In genomic region chr16:23803591-23804123, GRCh38 we compare ENCODE assay signal across 8 cellular contexts. TPM values are rescaled to one million over a fixed set of nuclear protein-coding genes. Genes with fewer than 3 reads are reported as not detected.
DNase-seq lines count a peak whose midpoint lies in the region; ATAC-seq and TF ChIP-seq lines count a peak whose summit lies in the region.

No MANE protein-coding gene starts in this region.

- no peak for TF ChIP-seq POLR2A in testis (IDR thresholded peaks at IDR 0.05)

- H3K23ac ChIP-seq in neuronal stem cell (ENCODE audit: low read depth, low read length, poor library complexity), result no peak overlapping the region

- DNase-seq in ELF-1 (ENCODE audit: low read depth, low spot score) (peak; percentile 56), NOMO-1 (lab: John Stamatoyannopoulos, UW; ENCODE audit: unreplicated experiment in 2 of 2) (peak; percentile 54 to 57), neuronal stem cell (ENCODE audit: low spot score) (peak; percentile 26), testis (peak; percentile 89), NCI-H187 (lab: John Stamatoyannopoulos, UW) (no peak)
- DNase-seq in activated CD8-positive, alpha-beta memory T cell treated with anti-CD3 and anti-CD28 coated beads, Interleukin-2, amount 50 U/mL, for 1 hour (ENCODE audit: extremely low read depth), result peak; percentile 48

- H3K4ac ChIP-seq in neuronal stem cell (ENCODE audit: low read length), result no peak overlapping the region

- no peak overlapping the region for H3K4me2 ChIP-seq in neuronal stem cell (ENCODE audit: insufficient read depth, low read length, poor library complexity, severe bottlenecking)

- H3K4me3 ChIP-seq in neuronal stem cell (ENCODE audit: low read length in 2 of 2) (no peak overlapping the region), testis (no peak overlapping the region)

- H3K27me3 ChIP-seq in neuronal stem cell (ENCODE audit: control insufficient read depth in 3 of 3, insufficient read depth in 3 of 3, low read depth in 1 of 3, low read length in 3 of 3), result no peaks in the 10 kb centered on the region
- no peaks in the 10 kb centered on the region for H3K27me3 ChIP-seq in testis

- no peak overlapping the region for H3K14ac ChIP-seq in neuronal stem cell (ENCODE audit: low read length)

- H3K18ac ChIP-seq in neuronal stem cell (ENCODE audit: low read length), result no peak overlapping the region

- no peak overlapping the region for H2BK120ac ChIP-seq in neuronal stem cell (ENCODE audit: low read depth, low read length)

- no peaks in the 10 kb centered on the region for H3K4me1 ChIP-seq in neuronal stem cell (ENCODE audit: control insufficient read depth in 2 of 2, insufficient read depth in 1 of 2, low read depth in 1 of 2, low read length in 2 of 2)
- H3K4me1 ChIP-seq in testis, result peaks cover 12% of the 10 kb centered on the region

- WGBS in neuronal stem cell (ENCODE audit: extremely low coverage in 2 of 2, insufficient read length in 2 of 2, insufficient replicate concordance in 1 of 2), 2 donors, result no CpG with 5 or more reads among the region's 9 CpGs
- 16 to 36% methylated on average over 9 of the region's 9 CpGs for WGBS in testis, 2 donors

- no peak overlapping the region for H3K9ac ChIP-seq in neuronal stem cell (ENCODE audit: low read depth, low read length, poor library complexity)

- no peaks in the 10 kb centered on the region for H3K79me1 ChIP-seq in neuronal stem cell (ENCODE audit: low read depth, low read length)

- H3K36me3 ChIP-seq in neuronal stem cell (replicated peaks in 1 of 2; ENCODE audit: control insufficient read depth in 2 of 2, insufficient read depth in 2 of 2, low read length in 2 of 2), result no peaks in the 10 kb centered on the region
- H3K36me3 ChIP-seq in testis (ENCODE audit: low read depth, missing control alignments), result no peaks in the 10 kb centered on the region

- no peak overlapping the region for H2BK12ac ChIP-seq in neuronal stem cell (ENCODE audit: low read length)

- no peak overlapping the region for H4K8ac ChIP-seq in neuronal stem cell (ENCODE audit: low read depth, low read length)

- intact Hi-C loops in testis (cut with DNase I; ENCODE audit: low total_unique reads), result no loop called here

- ATAC-seq in HG02588 (IDR thresholded peaks at IDR 0.05; ENCODE audit: unreplicated experiment) (peak; percentile 68), esophagus mucosa (peak; percentile 70)

- TF ChIP-seq CTCF in testis (IDR thresholded peaks at IDR 0.05), result peak in 2 of 3 experiments; percentile 43 to 47

- no peak overlapping the region for H2AFZ ChIP-seq in neuronal stem cell (ENCODE audit: low read length)

- H3K9me3 ChIP-seq in neuronal stem cell (replicated peaks in 1 of 2; ENCODE audit: control insufficient read depth in 2 of 2, insufficient read depth in 1 of 2, low read depth in 1 of 2, low read length in 2 of 2), result no peaks in the 10 kb centered on the region
- no peaks in the 10 kb centered on the region for H3K9me3 ChIP-seq in testis

- H2BK5ac ChIP-seq in neuronal stem cell (ENCODE audit: low read length), result no peak overlapping the region

- no peak overlapping the region for H3K27ac ChIP-seq in neuronal stem cell (replicated peaks; ENCODE audit: low read length)
- H3K27ac ChIP-seq in testis, result no peak overlapping the region

- no peak overlapping the region for H4K91ac ChIP-seq in neuronal stem cell (ENCODE audit: low read depth, low read length, poor library complexity)

- no peak overlapping the region for H2BK15ac ChIP-seq in neuronal stem cell (ENCODE audit: low read length)

- no peak overlapping the region for H2AK5ac ChIP-seq in neuronal stem cell (ENCODE audit: low read depth, low read length)

RNA-seq across cellular contexts. Expression of gene PRKCB, which starts 32.1 kb away (rescaled TPM):
- 0.76 TPM for total RNA-seq in esophagus mucosa
- 2.7 TPM for polyA plus RNA-seq in neuronal stem cell (2013, experiment 1 of 2)
- 2.8 TPM for polyA plus RNA-seq in neuronal stem cell (2013, experiment 2 of 2)
- 10 to 100 TPM; 26.6 to 49.7 TPM for total RNA-seq in testis
- 25.5 TPM for polyA plus RNA-seq in testis (ENCODE audit: insufficient read depth, low read depth, low replicate concordance)

RNA-seq across cellular contexts. Expression of gene CHP2, which starts 48.8 kb away (rescaled TPM):
- total RNA-seq in esophagus mucosa (0.08 TPM), testis (1 to 10 TPM; 2.4 to 5.7 TPM)
- polyA plus RNA-seq in neuronal stem cell (2013, experiment 1 of 2), result 0.21 TPM
- polyA plus RNA-seq in neuronal stem cell (2013, experiment 2 of 2), result 0.21 TPM
- 8.0 TPM for polyA plus RNA-seq in testis (ENCODE audit: insufficient read depth, low read depth, low replicate concordance)

Comparison
In these comparisons a context has a peak if more than half of its experiments do, and no peak if none do; other contexts are left out.
1. DNase-seq: peak in ELF-1 (single experiment), NOMO-1 (2 of 2), activated CD8-positive, alpha-beta memory T cell treated with anti-CD3 and anti-CD28 coated beads, Interleukin-2, amount 50 U/mL, for 1 hour (single experiment), neuronal stem cell (single experiment) and testis (single experiment); none in NCI-H187 (0 of 2).
2. RNA of gene PRKCB, which starts 32.1 kb away (total RNA-seq): 26.6 to 49.7 TPM in testis; 0.76 TPM in esophagus mucosa (single experiment); every median in the first group is over 10 times any median in the second.